8 cellular contexts compared by ENCODE assay signal in genomic region chr19:44356383-44357111, GRCh38. TPM values are rescaled to one million over a fixed set of nuclear protein-coding genes. Genes with fewer than 3 reads are reported as not detected.
DNase-seq lines count a peak whose midpoint lies in the region; ATAC-seq and TF ChIP-seq lines count a peak whose summit lies in the region.

Gene ZNF112, minus strand, starts transcription at chr19:44356680. Its CDS starts 16,141 bp downstream, at chr19:44340539.

- no peaks in the 10 kb centered on the region for H3K4me1 Mint-ChIP-seq in activated CD4-positive, alpha-beta memory T cell treated with anti-CD3 and anti-CD28 coated beads for 36 hours (ENCODE audit: low read depth)
- no peaks in the 10 kb centered on the region for H3K4me1 Mint-ChIP-seq in activated CD4-positive, alpha-beta memory T cell treated with anti-CD3 and anti-CD28 coated beads, Interleukin-2, amount 10 ng/mL, durations not matched to agents 7 days and 5 days
- H3K4me1 Mint-ChIP-seq in activated naive CD8-positive, alpha-beta T cell treated with anti-CD3 and anti-CD28 coated beads, Interleukin-2, amount 50 U/mL, for 24 hours = peaks cover 4% of the 10 kb centered on the region

- no peak for ATAC-seq in activated naive CD8-positive, alpha-beta T cell treated with anti-CD3 and anti-CD28 coated beads, Interleukin-2, amount 50 U/mL, for 24 hours
- ATAC-seq in aorta (ENCODE audit: low FRiP score) = peak; percentile 99

- H3K9me3 ChIP-seq in neural cell (ENCODE audit: low read length) = no peaks in the 10 kb centered on the region
- H3K9me3 ChIP-seq in aorta (ENCODE audit: control insufficient read depth, low read length) = peaks cover 2% of the 10 kb centered on the region

- H3K27me3 Mint-ChIP-seq in activated CD4-positive, alpha-beta memory T cell treated with anti-CD3 and anti-CD28 coated beads for 36 hours = peaks cover 4% of the 10 kb centered on the region
- H3K27me3 Mint-ChIP-seq in activated CD4-positive, alpha-beta memory T cell treated with anti-CD3 and anti-CD28 coated beads, Interleukin-2, amount 10 ng/mL, durations not matched to agents 7 days and 5 days = no peaks in the 10 kb centered on the region
- H3K27me3 Mint-ChIP-seq in activated naive CD8-positive, alpha-beta T cell treated with anti-CD3 and anti-CD28 coated beads, Interleukin-2, amount 50 U/mL, for 24 hours = peaks cover 4% of the 10 kb centered on the region

- DNase-seq in activated CD4-positive, alpha-beta memory T cell treated with anti-CD3 and anti-CD28 coated beads for 36 hours = peak; percentile 12
- DNase-seq in activated CD4-positive, alpha-beta memory T cell treated with anti-CD3 and anti-CD28 coated beads, Interleukin-2, amount 10 ng/mL, durations not matched to agents 7 days and 5 days = no peak
- DNase-seq in NCI-H2196 (lab: John Stamatoyannopoulos, UW; ENCODE audit: unreplicated experiment) (peak; percentile 95), head of caudate nucleus (peak; percentile 82 to 98 (median 94)), aorta (peak; percentile 90 to 91), LoVo (ENCODE audit: low spot score) (no peak)
- DNase-seq in activated naive CD8-positive, alpha-beta T cell treated with anti-CD3 and anti-CD28 coated beads, Interleukin-2, amount 50 U/mL, for 24 hours = peak; percentile 6

- H3K4me3 ChIP-seq in neural cell (ENCODE audit: low read length) = peak within 1 kb of the TSS; percentile 86
- peak within 1 kb of the TSS; percentile 34 to 82 for H3K4me3 ChIP-seq in aorta (ENCODE audit: low read length in 2 of 2)

- H3K27ac Mint-ChIP-seq in activated CD4-positive, alpha-beta memory T cell treated with anti-CD3 and anti-CD28 coated beads for 36 hours = no peak within 1 kb of the TSS
- no peak within 1 kb of the TSS for H3K27ac Mint-ChIP-seq in activated CD4-positive, alpha-beta memory T cell treated with anti-CD3 and anti-CD28 coated beads, Interleukin-2, amount 10 ng/mL, durations not matched to agents 7 days and 5 days
- H3K27ac Mint-ChIP-seq in activated naive CD8-positive, alpha-beta T cell treated with anti-CD3 and anti-CD28 coated beads, Interleukin-2, amount 50 U/mL, for 24 hours = no peak within 1 kb of the TSS

- H3K9ac ChIP-seq in neural cell (ENCODE audit: low read length) = peak within 1 kb of the TSS; percentile 83

- intact Hi-C loops in activated CD4-positive, alpha-beta memory T cell treated with anti-CD3 and anti-CD28 coated beads for 36 hours (cut with micrococcal nuclease) = no loop called here
- intact Hi-C loops in head of caudate nucleus (cut with DNase I) (loop anchor here (5.0 kb wide), 1 partner anchor 49 kb away; the partner anchor contains the start of gene ZNF235), aorta (cut with DNase I) (loop anchor here (5.0 to 10.0 kb wide), 3 partner anchors 54 to 192 kb away; partner anchors contain the start of genes ZNF226 (in 1 of the 2) and ZNF227 (in 1 of the 2))

- H3K9me2 ChIP-seq in neural cell (ENCODE audit: insufficient read depth, low read length) = no peaks in the 10 kb centered on the region

- peak; percentile 16 for TF ChIP-seq CTCF in neural cell (IDR thresholded peaks at IDR 0.05; ENCODE audit: poor library complexity, severe bottlenecking)

- no peaks in the 10 kb centered on the region for H3F3A ChIP-seq in neural cell (ENCODE audit: insufficient read depth, low read length, poor library complexity, severe bottlenecking)

- peaks cover 39% of the 10 kb centered on the region for H3K9me3 Mint-ChIP-seq in activated CD4-positive, alpha-beta memory T cell treated with anti-CD3 and anti-CD28 coated beads for 36 hours
- peaks cover 37% of the 10 kb centered on the region for H3K9me3 Mint-ChIP-seq in activated CD4-positive, alpha-beta memory T cell treated with anti-CD3 and anti-CD28 coated beads, Interleukin-2, amount 10 ng/mL, durations not matched to agents 7 days and 5 days
- H3K9me3 Mint-ChIP-seq in activated naive CD8-positive, alpha-beta T cell treated with anti-CD3 and anti-CD28 coated beads, Interleukin-2, amount 50 U/mL, for 24 hours = peaks cover 57% of the 10 kb centered on the region

- CTCF ChIA-PET in activated CD4-positive, alpha-beta memory T cell treated with anti-CD3 and anti-CD28 coated beads for 36 hours (lab: Charles Lee) = no interaction called here
- CTCF ChIA-PET in activated CD4-positive, alpha-beta memory T cell treated with anti-CD3 and anti-CD28 coated beads, Interleukin-2, amount 10 ng/mL, durations not matched to agents 7 days and 5 days (lab: Charles Lee) = no interaction called here

- no peak for TF ChIP-seq RAD21 in neural cell (conservative IDR thresholded peaks at IDR 0.05)

- peaks cover 37% of the 10 kb centered on the region for H3K79me2 ChIP-seq in neural cell (replicated peaks; ENCODE audit: insufficient read depth, low read length)

- H3K36me3 ChIP-seq in neural cell (ENCODE audit: insufficient read depth, low read length) (no peaks in the 10 kb centered on the region), aorta (ENCODE audit: control insufficient read depth in 1 of 2, insufficient read depth in 2 of 2, low read length in 1 of 2) (no peaks in the 10 kb centered on the region)

- no peak for TF ChIP-seq EP300 in neural cell (conservative IDR thresholded peaks at IDR 0.05; ENCODE audit: poor library complexity, severe bottlenecking)

- H3K36me3 Mint-ChIP-seq in activated CD4-positive, alpha-beta memory T cell treated with anti-CD3 and anti-CD28 coated beads for 36 hours = peaks cover 20% of the 10 kb centered on the region
- no peaks in the 10 kb centered on the region for H3K36me3 Mint-ChIP-seq in activated CD4-positive, alpha-beta memory T cell treated with anti-CD3 and anti-CD28 coated beads, Interleukin-2, amount 10 ng/mL, durations not matched to agents 7 days and 5 days (ENCODE audit: low read depth)
- peaks cover 8% of the 10 kb centered on the region for H3K36me3 Mint-ChIP-seq in activated naive CD8-positive, alpha-beta T cell treated with anti-CD3 and anti-CD28 coated beads, Interleukin-2, amount 50 U/mL, for 24 hours (ENCODE audit: low read depth)

- no peaks in the 10 kb centered on the region for H4K20me1 ChIP-seq in neural cell (ENCODE audit: insufficient read depth)

- POLR2A ChIA-PET in activated CD4-positive, alpha-beta memory T cell treated with anti-CD3 and anti-CD28 coated beads for 36 hours (lab: Charles Lee) = no interaction called here
- POLR2A ChIA-PET in activated CD4-positive, alpha-beta memory T cell treated with anti-CD3 and anti-CD28 coated beads, Interleukin-2, amount 10 ng/mL, durations not matched to agents 7 days and 5 days (lab: Charles Lee) = no interaction called here

- peak within 1 kb of the TSS; percentile 96 for H3K4me2 ChIP-seq in neural cell (ENCODE audit: low read length)

- no peaks in the 10 kb centered on the region for H3K4me1 ChIP-seq in aorta (ENCODE audit: control insufficient read depth in 1 of 2, insufficient read depth in 2 of 2, low read length in 2 of 2)

- H3K27me3 ChIP-seq in neural cell (ENCODE audit: insufficient read depth, low read depth, low read length) (no peaks in the 10 kb centered on the region), aorta (ENCODE audit: control insufficient read depth in 1 of 2, insufficient read depth in 2 of 2, low read length in 1 of 2) (no peaks in the 10 kb centered on the region)

- H2AFZ ChIP-seq in neural cell (ENCODE audit: low read depth, low read length) = peak within 1 kb of the TSS; percentile 99

- WGBS in aorta, 2 donors = 0 to 1% methylated on average over 38 of the region's 38 CpGs

- H3K27ac ChIP-seq in neural cell (ENCODE audit: low read length) (peak within 1 kb of the TSS; percentile 66), aorta (ENCODE audit: low read depth in 1 of 2, low read length in 2 of 2) (peak within 1 kb of the TSS in 1 of 2 donors; percentile 17)

- no peak within 1 kb of the TSS for H3K4me3 Mint-ChIP-seq in activated CD4-positive, alpha-beta memory T cell treated with anti-CD3 and anti-CD28 coated beads for 36 hours
- no peak within 1 kb of the TSS for H3K4me3 Mint-ChIP-seq in activated CD4-positive, alpha-beta memory T cell treated with anti-CD3 and anti-CD28 coated beads, Interleukin-2, amount 10 ng/mL, durations not matched to agents 7 days and 5 days
- peak within 1 kb of the TSS; percentile 21 for H3K4me3 Mint-ChIP-seq in activated naive CD8-positive, alpha-beta T cell treated with anti-CD3 and anti-CD28 coated beads, Interleukin-2, amount 50 U/mL, for 24 hours

TF ChIP-seq in neural cell, 6 proteins besides CTCF, POLR2A, EP300 and RAD21 (continues in another document):
- TF ChIP-seq POLR2AphosphoS5 (IDR thresholded peaks at IDR 0.05) (peak; percentile 88), EZH2 (IDR thresholded peaks at IDR 0.05; ENCODE audit: borderline replicate concordance, insufficient read depth, low read length, poor library complexity, severe bottlenecking) (no peak), REST (IDR thresholded peaks at IDR 0.05; ENCODE audit: borderline replicate concordance) (peak; percentile 97), TAF1 (IDR thresholded peaks at IDR 0.05; ENCODE audit: low read depth) (peak; percentile 85)

RNA-seq across cellular contexts. Expression of gene ZNF112, which starts in this region (rescaled TPM):
- under 1 TPM in 1 of 2 experiments, not detected in 1; 0.15 TPM for total RNA-seq in activated CD4-positive, alpha-beta memory T cell treated with anti-CD3 and anti-CD28 coated beads for 36 hours
- not detected for total RNA-seq in activated CD4-positive, alpha-beta memory T cell treated with anti-CD3 and anti-CD28 coated beads, Interleukin-2, amount 10 ng/mL, durations not matched to agents 7 days and 5 days
- polyA plus RNA-seq in neural cell (15.0 and 16.1 TPM in 2 replicates), aorta (1 to 10 TPM; 1.9 to 2.9 TPM)
- 47.7 and 48.3 TPM in 2 replicates for polyA minus RNA-seq in neural cell
- total RNA-seq in aorta = 1 to 10 TPM; 4.9 to 8.0 TPM

Comparison
In these comparisons a context has a peak if more than half of its experiments do, and no peak if none do; other contexts are left out.
1. RNA of gene ZNF112 (total RNA-seq): 4.9 to 8.0 TPM in aorta; 0.15 TPM in activated CD4-positive, alpha-beta memory T cell treated with anti-CD3 and anti-CD28 coated beads for 36 hours and not detected in activated CD4-positive, alpha-beta memory T cell treated with anti-CD3 and anti-CD28 coated beads, Interleukin-2, amount 10 ng/mL, durations not matched to agents 7 days and 5 days; every median in the first group is over 4 times any median in the second.
2. Peak in DNase-seq in activated CD4-positive, alpha-beta memory T cell treated with anti-CD3 and anti-CD28 coated beads for 36 hours; RNA of the gene not detected or under 1 TPM.
3. DNase-seq: peak in NCI-H2196 (single experiment), activated naive CD8-positive, alpha-beta T cell treated with anti-CD3 and anti-CD28 coated beads, Interleukin-2, amount 50 U/mL, for 24 hours (single experiment), head of caudate nucleus (42 of 42) and aorta (2 of 2); none in activated CD4-positive, alpha-beta memory T cell treated with anti-CD3 and anti-CD28 coated beads, Interleukin-2, amount 10 ng/mL, durations not matched to agents 7 days and 5 days (single experiment) and LoVo (single experiment).